In the genomic region with DNA sequence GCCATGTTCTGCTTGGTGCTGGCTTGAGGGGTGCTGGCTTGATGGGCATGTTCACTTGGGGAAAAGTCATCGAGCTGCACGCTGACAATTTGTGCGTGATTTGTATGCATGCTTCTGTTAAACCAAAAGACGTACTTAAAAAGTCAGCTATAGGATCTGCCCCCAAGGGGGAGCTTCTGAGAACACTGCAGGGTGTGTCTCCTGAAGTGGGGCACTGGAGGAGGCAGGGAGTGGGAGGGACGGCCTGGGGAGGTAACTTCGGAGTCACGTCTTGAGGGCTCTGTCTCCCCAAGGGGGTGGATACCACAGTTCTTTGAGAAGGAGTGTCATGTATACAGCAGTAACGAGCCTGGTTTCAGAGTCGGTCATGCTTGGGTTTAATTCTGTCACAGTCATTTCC, we compare ENCODE assay signal across 1 cellular context.
TF ChIP-seq lines count a peak whose summit lies in the region.

No MANE protein-coding gene starts in this region.

TF ChIP-seq in WTC11, 78 proteins besides CTCF, POLR2A, EP300 and RAD21 (continued from another document):
- TF ChIP-seq, protein P1, sequence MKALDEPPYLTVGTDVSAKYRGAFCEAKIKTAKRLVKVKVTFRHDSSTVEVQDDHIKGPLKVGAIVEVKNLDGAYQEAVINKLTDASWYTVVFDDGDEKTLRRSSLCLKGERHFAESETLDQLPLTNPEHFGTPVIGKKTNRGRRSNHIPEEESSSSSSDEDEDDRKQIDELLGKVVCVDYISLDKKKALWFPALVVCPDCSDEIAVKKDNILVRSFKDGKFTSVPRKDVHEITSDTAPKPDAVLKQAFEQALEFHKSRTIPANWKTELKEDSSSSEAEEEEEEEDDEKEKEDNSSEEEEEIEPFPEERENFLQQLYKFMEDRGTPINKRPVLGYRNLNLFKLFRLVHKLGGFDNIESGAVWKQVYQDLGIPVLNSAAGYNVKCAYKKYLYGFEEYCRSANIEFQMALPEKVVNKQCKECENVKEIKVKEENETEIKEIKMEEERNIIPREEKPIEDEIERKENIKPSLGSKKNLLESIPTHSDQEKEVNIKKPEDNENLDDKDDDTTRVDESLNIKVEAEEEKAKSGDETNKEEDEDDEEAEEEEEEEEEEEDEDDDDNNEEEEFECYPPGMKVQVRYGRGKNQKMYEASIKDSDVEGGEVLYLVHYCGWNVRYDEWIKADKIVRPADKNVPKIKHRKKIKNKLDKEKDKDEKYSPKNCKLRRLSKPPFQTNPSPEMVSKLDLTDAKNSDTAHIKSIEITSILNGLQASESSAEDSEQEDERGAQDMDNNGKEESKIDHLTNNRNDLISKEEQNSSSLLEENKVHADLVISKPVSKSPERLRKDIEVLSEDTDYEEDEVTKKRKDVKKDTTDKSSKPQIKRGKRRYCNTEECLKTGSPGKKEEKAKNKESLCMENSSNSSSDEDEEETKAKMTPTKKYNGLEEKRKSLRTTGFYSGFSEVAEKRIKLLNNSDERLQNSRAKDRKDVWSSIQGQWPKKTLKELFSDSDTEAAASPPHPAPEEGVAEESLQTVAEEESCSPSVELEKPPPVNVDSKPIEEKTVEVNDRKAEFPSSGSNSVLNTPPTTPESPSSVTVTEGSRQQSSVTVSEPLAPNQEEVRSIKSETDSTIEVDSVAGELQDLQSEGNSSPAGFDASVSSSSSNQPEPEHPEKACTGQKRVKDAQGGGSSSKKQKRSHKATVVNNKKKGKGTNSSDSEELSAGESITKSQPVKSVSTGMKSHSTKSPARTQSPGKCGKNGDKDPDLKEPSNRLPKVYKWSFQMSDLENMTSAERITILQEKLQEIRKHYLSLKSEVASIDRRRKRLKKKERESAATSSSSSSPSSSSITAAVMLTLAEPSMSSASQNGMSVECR (CRISPR knock-in tag; IDR thresholded peaks at IDR 0.05; ENCODE audit: borderline replicate concordance) = no peak
- TF ChIP-seq KAT7 (CRISPR knock-in tag; IDR thresholded peaks at IDR 0.05; ENCODE audit: borderline replicate concordance) (no peak), ZNF416 (CRISPR knock-in tag; IDR thresholded peaks at IDR 0.05) (no peak), JAZF1 (CRISPR knock-in tag; IDR thresholded peaks at IDR 0.05) (no peak), MYBL2 (CRISPR knock-in tag; IDR thresholded peaks at IDR 0.05) (no peak)
- TF ChIP-seq, protein P2, sequence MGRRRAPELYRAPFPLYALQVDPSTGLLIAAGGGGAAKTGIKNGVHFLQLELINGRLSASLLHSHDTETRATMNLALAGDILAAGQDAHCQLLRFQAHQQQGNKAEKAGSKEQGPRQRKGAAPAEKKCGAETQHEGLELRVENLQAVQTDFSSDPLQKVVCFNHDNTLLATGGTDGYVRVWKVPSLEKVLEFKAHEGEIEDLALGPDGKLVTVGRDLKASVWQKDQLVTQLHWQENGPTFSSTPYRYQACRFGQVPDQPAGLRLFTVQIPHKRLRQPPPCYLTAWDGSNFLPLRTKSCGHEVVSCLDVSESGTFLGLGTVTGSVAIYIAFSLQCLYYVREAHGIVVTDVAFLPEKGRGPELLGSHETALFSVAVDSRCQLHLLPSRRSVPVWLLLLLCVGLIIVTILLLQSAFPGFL (CRISPR knock-in tag; IDR thresholded peaks at IDR 0.05; ENCODE audit: borderline replicate concordance) = no peak
- TF ChIP-seq, protein P3, sequence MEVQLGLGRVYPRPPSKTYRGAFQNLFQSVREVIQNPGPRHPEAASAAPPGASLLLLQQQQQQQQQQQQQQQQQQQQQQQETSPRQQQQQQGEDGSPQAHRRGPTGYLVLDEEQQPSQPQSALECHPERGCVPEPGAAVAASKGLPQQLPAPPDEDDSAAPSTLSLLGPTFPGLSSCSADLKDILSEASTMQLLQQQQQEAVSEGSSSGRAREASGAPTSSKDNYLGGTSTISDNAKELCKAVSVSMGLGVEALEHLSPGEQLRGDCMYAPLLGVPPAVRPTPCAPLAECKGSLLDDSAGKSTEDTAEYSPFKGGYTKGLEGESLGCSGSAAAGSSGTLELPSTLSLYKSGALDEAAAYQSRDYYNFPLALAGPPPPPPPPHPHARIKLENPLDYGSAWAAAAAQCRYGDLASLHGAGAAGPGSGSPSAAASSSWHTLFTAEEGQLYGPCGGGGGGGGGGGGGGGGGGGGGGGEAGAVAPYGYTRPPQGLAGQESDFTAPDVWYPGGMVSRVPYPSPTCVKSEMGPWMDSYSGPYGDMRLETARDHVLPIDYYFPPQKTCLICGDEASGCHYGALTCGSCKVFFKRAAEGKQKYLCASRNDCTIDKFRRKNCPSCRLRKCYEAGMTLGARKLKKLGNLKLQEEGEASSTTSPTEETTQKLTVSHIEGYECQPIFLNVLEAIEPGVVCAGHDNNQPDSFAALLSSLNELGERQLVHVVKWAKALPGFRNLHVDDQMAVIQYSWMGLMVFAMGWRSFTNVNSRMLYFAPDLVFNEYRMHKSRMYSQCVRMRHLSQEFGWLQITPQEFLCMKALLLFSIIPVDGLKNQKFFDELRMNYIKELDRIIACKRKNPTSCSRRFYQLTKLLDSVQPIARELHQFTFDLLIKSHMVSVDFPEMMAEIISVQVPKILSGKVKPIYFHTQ (CRISPR knock-in tag; IDR thresholded peaks at IDR 0.05) = no peak
- TF ChIP-seq, protein P4, sequence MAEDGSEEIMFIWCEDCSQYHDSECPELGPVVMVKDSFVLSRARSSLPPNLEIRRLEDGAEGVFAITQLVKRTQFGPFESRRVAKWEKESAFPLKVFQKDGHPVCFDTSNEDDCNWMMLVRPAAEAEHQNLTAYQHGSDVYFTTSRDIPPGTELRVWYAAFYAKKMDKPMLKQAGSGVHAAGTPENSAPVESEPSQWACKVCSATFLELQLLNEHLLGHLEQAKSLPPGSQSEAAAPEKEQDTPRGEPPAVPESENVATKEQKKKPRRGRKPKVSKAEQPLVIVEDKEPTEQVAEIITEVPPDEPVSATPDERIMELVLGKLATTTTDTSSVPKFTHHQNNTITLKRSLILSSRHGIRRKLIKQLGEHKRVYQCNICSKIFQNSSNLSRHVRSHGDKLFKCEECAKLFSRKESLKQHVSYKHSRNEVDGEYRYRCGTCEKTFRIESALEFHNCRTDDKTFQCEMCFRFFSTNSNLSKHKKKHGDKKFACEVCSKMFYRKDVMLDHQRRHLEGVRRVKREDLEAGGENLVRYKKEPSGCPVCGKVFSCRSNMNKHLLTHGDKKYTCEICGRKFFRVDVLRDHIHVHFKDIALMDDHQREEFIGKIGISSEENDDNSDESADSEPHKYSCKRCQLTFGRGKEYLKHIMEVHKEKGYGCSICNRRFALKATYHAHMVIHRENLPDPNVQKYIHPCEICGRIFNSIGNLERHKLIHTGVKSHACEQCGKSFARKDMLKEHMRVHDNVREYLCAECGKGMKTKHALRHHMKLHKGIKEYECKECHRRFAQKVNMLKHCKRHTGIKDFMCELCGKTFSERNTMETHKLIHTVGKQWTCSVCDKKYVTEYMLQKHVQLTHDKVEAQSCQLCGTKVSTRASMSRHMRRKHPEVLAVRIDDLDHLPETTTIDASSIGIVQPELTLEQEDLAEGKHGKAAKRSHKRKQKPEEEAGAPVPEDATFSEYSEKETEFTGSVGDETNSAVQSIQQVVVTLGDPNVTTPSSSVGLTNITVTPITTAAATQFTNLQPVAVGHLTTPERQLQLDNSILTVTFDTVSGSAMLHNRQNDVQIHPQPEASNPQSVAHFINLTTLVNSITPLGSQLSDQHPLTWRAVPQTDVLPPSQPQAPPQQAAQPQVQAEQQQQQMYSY (CRISPR knock-in tag; IDR thresholded peaks at IDR 0.05) = no peak
- TF ChIP-seq, protein P5, sequence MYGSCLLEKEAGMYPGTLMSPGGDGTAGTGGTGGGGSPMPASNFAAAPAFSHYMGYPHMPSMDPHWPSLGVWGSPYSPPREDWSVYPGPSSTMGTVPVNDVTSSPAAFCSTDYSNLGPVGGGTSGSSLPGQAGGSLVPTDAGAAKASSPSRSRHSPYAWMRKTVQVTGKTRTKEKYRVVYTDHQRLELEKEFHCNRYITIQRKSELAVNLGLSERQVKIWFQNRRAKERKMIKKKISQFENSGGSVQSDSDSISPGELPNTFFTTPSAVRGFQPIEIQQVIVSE (CRISPR knock-in tag; IDR thresholded peaks at IDR 0.05; ENCODE audit: borderline replicate concordance) = no peak
- TF ChIP-seq, protein P6, sequence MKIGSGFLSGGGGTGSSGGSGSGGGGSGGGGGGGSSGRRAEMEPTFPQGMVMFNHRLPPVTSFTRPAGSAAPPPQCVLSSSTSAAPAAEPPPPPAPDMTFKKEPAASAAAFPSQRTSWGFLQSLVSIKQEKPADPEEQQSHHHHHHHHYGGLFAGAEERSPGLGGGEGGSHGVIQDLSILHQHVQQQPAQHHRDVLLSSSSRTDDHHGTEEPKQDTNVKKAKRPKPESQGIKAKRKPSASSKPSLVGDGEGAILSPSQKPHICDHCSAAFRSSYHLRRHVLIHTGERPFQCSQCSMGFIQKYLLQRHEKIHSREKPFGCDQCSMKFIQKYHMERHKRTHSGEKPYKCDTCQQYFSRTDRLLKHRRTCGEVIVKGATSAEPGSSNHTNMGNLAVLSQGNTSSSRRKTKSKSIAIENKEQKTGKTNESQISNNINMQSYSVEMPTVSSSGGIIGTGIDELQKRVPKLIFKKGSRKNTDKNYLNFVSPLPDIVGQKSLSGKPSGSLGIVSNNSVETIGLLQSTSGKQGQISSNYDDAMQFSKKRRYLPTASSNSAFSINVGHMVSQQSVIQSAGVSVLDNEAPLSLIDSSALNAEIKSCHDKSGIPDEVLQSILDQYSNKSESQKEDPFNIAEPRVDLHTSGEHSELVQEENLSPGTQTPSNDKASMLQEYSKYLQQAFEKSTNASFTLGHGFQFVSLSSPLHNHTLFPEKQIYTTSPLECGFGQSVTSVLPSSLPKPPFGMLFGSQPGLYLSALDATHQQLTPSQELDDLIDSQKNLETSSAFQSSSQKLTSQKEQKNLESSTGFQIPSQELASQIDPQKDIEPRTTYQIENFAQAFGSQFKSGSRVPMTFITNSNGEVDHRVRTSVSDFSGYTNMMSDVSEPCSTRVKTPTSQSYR (CRISPR knock-in tag; IDR thresholded peaks at IDR 0.05) = no peak
